9 cellular contexts compared by ENCODE assay signal in genomic region chr1:10663668-10664035, GRCh38.
DNase-seq lines count a peak whose midpoint lies in the region; ATAC-seq and TF ChIP-seq lines count a peak whose summit lies in the region.
"Had no signal": no experiment of that assay in that cellular context is flagged by ENCODE, and none has a peak within 500 bp of the region (broad histone marks: within the 10 kb centered on the region; RNA-seq: fewer than 3 reads in every experiment).

No MANE protein-coding gene starts in this region.

- no peaks in the 10 kb centered on the region for H3K36me3 Mint-ChIP-seq in mesothelial cell of epicardium
- H3K36me3 Mint-ChIP-seq: IgD-negative memory B cell had no signal

- H3K9me3 ChIP-seq in esophagus (ENCODE audit: control insufficient read depth in 2 of 2, insufficient read depth in 1 of 2, low read depth in 1 of 2, low read length in 1 of 2) (no peaks in the 10 kb centered on the region), upper lobe of left lung (no peaks in the 10 kb centered on the region)

- no peak overlapping the region for H3K27ac Mint-ChIP-seq in mesothelial cell of epicardium
- H3K27ac Mint-ChIP-seq: IgD-negative memory B cell had no signal

- WGBS in esophagus, 2 donors, result 44 to 51% methylated on average over 16 of the region's 16 CpGs
- 32 to 60% methylated on average over 1 to 12 of the region's 16 CpGs for WGBS in upper lobe of left lung, 2 donors

- TF ChIP-seq CTCF in mesothelial cell of epicardium (IDR thresholded peaks at IDR 0.05; ENCODE audit: unreplicated experiment) (no peak), upper lobe of left lung (IDR thresholded peaks at IDR 0.05) (no peak)

- TF ChIP-seq POLR2A in upper lobe of left lung (IDR thresholded peaks at IDR 0.05), result peak in 1 of 4 donors; percentile 29

- peaks cover 0 to 11% of the 10 kb centered on the region in 2 donors for H3K4me1 ChIP-seq in esophagus (ENCODE audit: control insufficient read depth in 2 of 2, insufficient read depth in 2 of 2, low read length in 1 of 2)
- H3K4me1 ChIP-seq in upper lobe of left lung, result peaks cover 58 to 72% (median 67%) of the 10 kb centered on the region in 4 donors

- H3K27me3 Mint-ChIP-seq in mesothelial cell of epicardium (ENCODE audit: low read depth), result no peaks in the 10 kb centered on the region
- H3K27me3 Mint-ChIP-seq: IgD-negative memory B cell had no signal

- no peaks in the 10 kb centered on the region for H3K9me3 Mint-ChIP-seq in mesothelial cell of epicardium
- H3K9me3 Mint-ChIP-seq: IgD-negative memory B cell had no signal

- peaks cover 8 to 45% of the 10 kb centered on the region in 2 donors for H3K36me3 ChIP-seq in esophagus (ENCODE audit: control insufficient read depth in 2 of 2, insufficient read depth in 2 of 2, low read length in 1 of 2)
- peaks cover 0 to 36% (median 31%) of the 10 kb centered on the region in 4 donors for H3K36me3 ChIP-seq in upper lobe of left lung

- peaks cover 13% of the 10 kb centered on the region for H3K4me1 Mint-ChIP-seq in mesothelial cell of epicardium

- H3K4me3 ChIP-seq in esophagus (ENCODE audit: low read depth in 1 of 2, low read length in 2 of 2), result no peak overlapping the region
- H3K4me3 ChIP-seq in upper lobe of left lung, result peak overlapping the region in 1 of 4 donors; percentile 15

- DNase-seq in RPMI8226, result peak; percentile 50
- DNase-seq in mesothelial cell of epicardium (ENCODE audit: low spot score in 2 of 2, unreplicated experiment in 2 of 2), result peak; percentile 46 to 69
- DNase-seq in upper lobe of left lung, result peak in 1 of 2 donors; percentile 58
- no peak for DNase-seq in activated CD4-positive, alpha-beta T cell treated with anti-CD3 and anti-CD28 coated beads, Interleukin-2, amount 50 U/mL, for 4 hours
- DNase-seq in stimulated activated CD4-positive, alpha-beta T cell treated with anti-CD3 and anti-CD28 coated beads, Interleukin-4, amount 100 ng/mL, for 24 hours, result no peak
- DNase-seq: activated CD4-positive, alpha-beta T cell treated with anti-CD3 and anti-CD28 coated beads, Interleukin-2, amount 50 U/mL, for 1 hour had no signal

- H3K27me3 ChIP-seq in esophagus (ENCODE audit: control insufficient read depth in 1 of 2, insufficient read depth in 2 of 2, low read length in 2 of 2), result no peaks in the 10 kb centered on the region
- no peaks in the 10 kb centered on the region for H3K27me3 ChIP-seq in upper lobe of left lung

- no peak overlapping the region for H3K4me3 Mint-ChIP-seq in mesothelial cell of epicardium
- H3K4me3 Mint-ChIP-seq: IgD-negative memory B cell had no signal

- ATAC-seq in upper lobe of left lung (ENCODE audit: low FRiP score in 2 of 2) (peak in 1 of 2 donors; percentile 32), GM18870 (IDR thresholded peaks at IDR 0.05; ENCODE audit: unreplicated experiment) (no peak)

- peak overlapping the region; percentile 19 to 57 for H3K27ac ChIP-seq in esophagus (ENCODE audit: low read depth in 2 of 2, low read length in 1 of 2)
- H3K27ac ChIP-seq in upper lobe of left lung, result peak overlapping the region; percentile 82 to 97 (median 88)

- TF ChIP-seq EP300 in upper lobe of left lung (IDR thresholded peaks at IDR 0.05), result no peak

Comparison
In these comparisons a context has a peak if more than half of its experiments do, and no peak if none do; other contexts are left out.
1. DNase-seq: peak in RPMI8226 (single experiment) and mesothelial cell of epicardium (2 of 2); none in activated CD4-positive, alpha-beta T cell treated with anti-CD3 and anti-CD28 coated beads, Interleukin-2, amount 50 U/mL, for 4 hours (0 of 2) and stimulated activated CD4-positive, alpha-beta T cell treated with anti-CD3 and anti-CD28 coated beads, Interleukin-4, amount 100 ng/mL, for 24 hours (single experiment).